ENCODE assay signal across 1 cellular context in genomic region chr12:111455448-111456320, GRCh38.
TF ChIP-seq lines count a peak whose summit lies in the region.

No MANE protein-coding gene starts in this region.

TF ChIP-seq in IMR-90, 13 proteins besides CTCF, POLR2A, EP300 and RAD21 (continued from another document):
- TF ChIP-seq MAZ (IDR thresholded peaks at IDR 0.05; ENCODE audit: borderline replicate concordance, low read depth, low read length), result no peak
- TF ChIP-seq RCOR1 (IDR thresholded peaks at IDR 0.05; ENCODE audit: insufficient replicate concordance, low read length), result no peak
- TF ChIP-seq MAFK (IDR thresholded peaks at IDR 0.05; ENCODE audit: low read depth, low read length), result no peak
- no peak for TF ChIP-seq FOS (IDR thresholded peaks at IDR 0.05; ENCODE audit: low read depth, low read length)
- no peak for TF ChIP-seq CHD1 (IDR thresholded peaks at IDR 0.05; ENCODE audit: low read depth, low read length)
- no peak for TF ChIP-seq NFE2L2 (IDR thresholded peaks at IDR 0.05; ENCODE audit: low read depth, low read length)
- no peak for TF ChIP-seq CEBPB (IDR thresholded peaks at IDR 0.05; ENCODE audit: low read depth, low read length)
